Comparison of ENCODE assay signal across 8 cellular contexts in genomic region chr15:85582719-85583089, GRCh38.
DNase-seq lines count a peak whose midpoint lies in the region; ATAC-seq and TF ChIP-seq lines count a peak whose summit lies in the region.

No MANE protein-coding gene starts in this region.

- H3K36me3 ChIP-seq in OCI-LY3 (replicated peaks; ENCODE audit: low read depth, low read length), result peaks cover 6% of the 10 kb centered on the region

- peaks cover 67% of the 10 kb centered on the region for H3K79me2 ChIP-seq in OCI-LY3 (ENCODE audit: low read length)

- peak overlapping the region; percentile 76 for H3K9ac ChIP-seq in OCI-LY3 (ENCODE audit: low read length)

- H3K36me3 Mint-ChIP-seq in immature natural killer cell, result peaks cover 9 to 17% (median 11%) of the 10 kb centered on the region in 3 donors

- no peaks in the 10 kb centered on the region for H3K9me3 Mint-ChIP-seq in immature natural killer cell

- H3K4me1 ChIP-seq in OCI-LY3 (ENCODE audit: low read length), result peaks cover 81% of the 10 kb centered on the region

- peak overlapping the region; percentile 92 for H3K27ac ChIP-seq in OCI-LY3 (ENCODE audit: low read length)

- peak overlapping the region; percentile 93 to 98 (median 93) for H3K4me3 Mint-ChIP-seq in immature natural killer cell

- peak overlapping the region; percentile 81 for H3K4me3 ChIP-seq in OCI-LY3 (ENCODE audit: low read length)

- no peak for TF ChIP-seq CTCF in OCI-LY3 (IDR thresholded peaks at IDR 0.05; ENCODE audit: low read depth, low read length)

- H3K27me3 ChIP-seq in OCI-LY3 (ENCODE audit: low read depth, low read length), result no peaks in the 10 kb centered on the region

- ATAC-seq in GM21576 (IDR thresholded peaks at IDR 0.05; ENCODE audit: unreplicated experiment) (peak; percentile 54), HG03045 (IDR thresholded peaks at IDR 0.05; ENCODE audit: unreplicated experiment) (no peak)

- H3K27ac Mint-ChIP-seq in immature natural killer cell, result peak overlapping the region; percentile 91 to 100 (median 94)

- peaks cover 8 to 14% (median 9%) of the 10 kb centered on the region in 3 donors for H3K27me3 Mint-ChIP-seq in immature natural killer cell (ENCODE audit: low read depth in 3 of 3)

- H4K20me1 ChIP-seq in OCI-LY3 (ENCODE audit: insufficient read depth, low read length), result peaks cover 11% of the 10 kb centered on the region

- H3K4me1 Mint-ChIP-seq in immature natural killer cell, result peaks cover 73 to 83% of the 10 kb centered on the region in 2 donors

- peak overlapping the region; percentile 83 for H3K4me2 ChIP-seq in OCI-LY3 (ENCODE audit: low read length)

- no peak overlapping the region for H2AFZ ChIP-seq in OCI-LY3 (ENCODE audit: low read depth, low read length)

- H3K9me3 ChIP-seq in OCI-LY3 (ENCODE audit: insufficient read depth, low read length), result no peaks in the 10 kb centered on the region

- peak; percentile 83 for DNase-seq in CMK (ENCODE audit: low read depth)
- peak; percentile 60 for DNase-seq in activated naive CD4-positive, alpha-beta T cell treated with Interleukin-2 at 50 U/mL for 16 hours
- DNase-seq in immature natural killer cell, result peak; percentile 58 to 74 (median 72)
- DNase-seq in stimulated activated CD4-positive, alpha-beta T cell treated with anti-CD3 and anti-CD28 coated beads, Interleukin-4, amount 100 ng/mL, for 1 hour, result peak; percentile 43
- no peak for DNase-seq in NCI-H774 (lab: John Stamatoyannopoulos, UW)
